Comparison of ENCODE assay signal across 1 cellular context in genomic region chr3:196193738-196194541, GRCh38.
TF ChIP-seq lines count a peak whose summit lies in the region.

No MANE protein-coding gene starts in this region.

TF ChIP-seq in K562, 482 proteins besides CTCF, POLR2A, EP300 and RAD21 (continued from another document and continues in another):
- TF ChIP-seq, protein P1, sequence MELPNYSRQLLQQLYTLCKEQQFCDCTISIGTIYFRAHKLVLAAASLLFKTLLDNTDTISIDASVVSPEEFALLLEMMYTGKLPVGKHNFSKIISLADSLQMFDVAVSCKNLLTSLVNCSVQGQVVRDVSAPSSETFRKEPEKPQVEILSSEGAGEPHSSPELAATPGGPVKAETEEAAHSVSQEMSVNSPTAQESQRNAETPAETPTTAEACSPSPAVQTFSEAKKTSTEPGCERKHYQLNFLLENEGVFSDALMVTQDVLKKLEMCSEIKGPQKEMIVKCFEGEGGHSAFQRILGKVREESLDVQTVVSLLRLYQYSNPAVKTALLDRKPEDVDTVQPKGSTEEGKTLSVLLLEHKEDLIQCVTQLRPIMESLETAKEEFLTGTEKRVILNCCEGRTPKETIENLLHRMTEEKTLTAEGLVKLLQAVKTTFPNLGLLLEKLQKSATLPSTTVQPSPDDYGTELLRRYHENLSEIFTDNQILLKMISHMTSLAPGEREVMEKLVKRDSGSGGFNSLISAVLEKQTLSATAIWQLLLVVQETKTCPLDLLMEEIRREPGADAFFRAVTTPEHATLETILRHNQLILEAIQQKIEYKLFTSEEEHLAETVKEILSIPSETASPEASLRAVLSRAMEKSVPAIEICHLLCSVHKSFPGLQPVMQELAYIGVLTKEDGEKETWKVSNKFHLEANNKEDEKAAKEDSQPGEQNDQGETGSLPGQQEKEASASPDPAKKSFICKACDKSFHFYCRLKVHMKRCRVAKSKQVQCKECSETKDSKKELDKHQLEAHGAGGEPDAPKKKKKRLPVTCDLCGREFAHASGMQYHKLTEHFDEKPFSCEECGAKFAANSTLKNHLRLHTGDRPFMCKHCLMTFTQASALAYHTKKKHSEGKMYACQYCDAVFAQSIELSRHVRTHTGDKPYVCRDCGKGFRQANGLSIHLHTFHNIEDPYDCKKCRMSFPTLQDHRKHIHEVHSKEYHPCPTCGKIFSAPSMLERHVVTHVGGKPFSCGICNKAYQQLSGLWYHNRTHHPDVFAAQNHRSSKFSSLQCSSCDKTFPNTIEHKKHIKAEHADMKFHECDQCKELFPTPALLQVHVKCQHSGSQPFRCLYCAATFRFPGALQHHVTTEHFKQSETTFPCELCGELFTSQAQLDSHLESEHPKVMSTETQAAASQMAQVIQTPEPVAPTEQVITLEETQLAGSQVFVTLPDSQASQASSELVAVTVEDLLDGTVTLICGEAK (IDR thresholded peaks at IDR 0.05), result no peak
- TF ChIP-seq, protein P1 (CRISPR knock-in tag; IDR thresholded peaks at IDR 0.05), result no peak
- TF ChIP-seq TEAD1 (CRISPR knock-in tag; IDR thresholded peaks at IDR 0.05) (peak in 1 of 2 experiments; percentile 54; a peak in 1 of 4 replicates), SRSF1 (IDR thresholded peaks at IDR 0.05; ENCODE audit: low read depth, low read length) (no peak), NUFIP1 (IDR thresholded peaks at IDR 0.05; ENCODE audit: partially characterized antibody) (no peak), POLR2G (IDR thresholded peaks at IDR 0.05; ENCODE audit: low read depth, low read length) (peak; percentile 44; the same call in 1 of the 2 replicates), MTA3 (IDR thresholded peaks at IDR 0.05; ENCODE audit: borderline replicate concordance) (peak; percentile 59; the same call in 1 of the 2 replicates), SIRT6 (IDR thresholded peaks at IDR 0.05; ENCODE audit: low read depth, low read length) (no peak), ARID2 (IDR thresholded peaks at IDR 0.05) (no peak), JUN (IDR thresholded peaks at IDR 0.05; ENCODE audit: borderline replicate concordance, low read depth, low read length) (no peak), JUN (CRISPR knock-in tag; IDR thresholded peaks at IDR 0.05; ENCODE audit: borderline replicate concordance) (no peak), NFRKB (IDR thresholded peaks at IDR 0.05; ENCODE audit: low read depth) (peak; percentile 12; the same call in 1 of the 2 replicates), MGA (IDR thresholded peaks at IDR 0.05) (no peak), RFX1 (IDR thresholded peaks at IDR 0.05) (no peak), PML (IDR thresholded peaks at IDR 0.05; ENCODE audit: low read length) (no peak), ATF1 (CRISPR knock-in tag; IDR thresholded peaks at IDR 0.05) (no peak), ATF1 (tag; IDR thresholded peaks at IDR 0.05) (no peak), CBX1 (IDR thresholded peaks at IDR 0.05; ENCODE audit: low read depth) (no peak), BACH1 (tag; IDR thresholded peaks at IDR 0.05) (no peak), ZNF121 (CRISPR knock-in tag; conservative IDR thresholded peaks at IDR 0.05) (no peak)
- TF ChIP-seq, protein P2, sequence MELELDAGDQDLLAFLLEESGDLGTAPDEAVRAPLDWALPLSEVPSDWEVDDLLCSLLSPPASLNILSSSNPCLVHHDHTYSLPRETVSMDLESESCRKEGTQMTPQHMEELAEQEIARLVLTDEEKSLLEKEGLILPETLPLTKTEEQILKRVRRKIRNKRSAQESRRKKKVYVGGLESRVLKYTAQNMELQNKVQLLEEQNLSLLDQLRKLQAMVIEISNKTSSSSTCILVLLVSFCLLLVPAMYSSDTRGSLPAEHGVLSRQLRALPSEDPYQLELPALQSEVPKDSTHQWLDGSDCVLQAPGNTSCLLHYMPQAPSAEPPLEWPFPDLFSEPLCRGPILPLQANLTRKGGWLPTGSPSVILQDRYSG (tag; conservative IDR thresholded peaks at IDR 0.05; ENCODE audit: low read depth), result no peak; the same call in 1 of the 2 replicates
- TF ChIP-seq, protein P3, sequence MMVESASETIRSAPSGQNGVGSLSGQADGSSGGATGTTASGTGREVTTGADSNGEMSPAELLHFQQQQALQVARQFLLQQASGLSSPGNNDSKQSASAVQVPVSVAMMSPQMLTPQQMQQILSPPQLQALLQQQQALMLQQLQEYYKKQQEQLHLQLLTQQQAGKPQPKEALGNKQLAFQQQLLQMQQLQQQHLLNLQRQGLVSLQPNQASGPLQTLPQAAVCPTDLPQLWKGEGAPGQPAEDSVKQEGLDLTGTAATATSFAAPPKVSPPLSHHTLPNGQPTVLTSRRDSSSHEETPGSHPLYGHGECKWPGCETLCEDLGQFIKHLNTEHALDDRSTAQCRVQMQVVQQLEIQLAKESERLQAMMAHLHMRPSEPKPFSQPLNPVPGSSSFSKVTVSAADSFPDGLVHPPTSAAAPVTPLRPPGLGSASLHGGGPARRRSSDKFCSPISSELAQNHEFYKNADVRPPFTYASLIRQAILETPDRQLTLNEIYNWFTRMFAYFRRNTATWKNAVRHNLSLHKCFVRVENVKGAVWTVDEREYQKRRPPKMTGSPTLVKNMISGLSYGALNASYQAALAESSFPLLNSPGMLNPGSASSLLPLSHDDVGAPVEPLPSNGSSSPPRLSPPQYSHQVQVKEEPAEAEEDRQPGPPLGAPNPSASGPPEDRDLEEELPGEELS (CRISPR knock-in tag; IDR thresholded peaks at IDR 0.05; ENCODE audit: borderline replicate concordance), result no peak
- TF ChIP-seq, protein P4, sequence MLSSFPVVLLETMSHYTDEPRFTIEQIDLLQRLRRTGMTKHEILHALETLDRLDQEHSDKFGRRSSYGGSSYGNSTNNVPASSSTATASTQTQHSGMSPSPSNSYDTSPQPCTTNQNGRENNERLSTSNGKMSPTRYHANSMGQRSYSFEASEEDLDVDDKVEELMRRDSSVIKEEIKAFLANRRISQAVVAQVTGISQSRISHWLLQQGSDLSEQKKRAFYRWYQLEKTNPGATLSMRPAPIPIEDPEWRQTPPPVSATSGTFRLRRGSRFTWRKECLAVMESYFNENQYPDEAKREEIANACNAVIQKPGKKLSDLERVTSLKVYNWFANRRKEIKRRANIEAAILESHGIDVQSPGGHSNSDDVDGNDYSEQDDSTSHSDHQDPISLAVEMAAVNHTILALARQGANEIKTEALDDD (IDR thresholded peaks at IDR 0.05), result no peak
- TF ChIP-seq, protein P5, sequence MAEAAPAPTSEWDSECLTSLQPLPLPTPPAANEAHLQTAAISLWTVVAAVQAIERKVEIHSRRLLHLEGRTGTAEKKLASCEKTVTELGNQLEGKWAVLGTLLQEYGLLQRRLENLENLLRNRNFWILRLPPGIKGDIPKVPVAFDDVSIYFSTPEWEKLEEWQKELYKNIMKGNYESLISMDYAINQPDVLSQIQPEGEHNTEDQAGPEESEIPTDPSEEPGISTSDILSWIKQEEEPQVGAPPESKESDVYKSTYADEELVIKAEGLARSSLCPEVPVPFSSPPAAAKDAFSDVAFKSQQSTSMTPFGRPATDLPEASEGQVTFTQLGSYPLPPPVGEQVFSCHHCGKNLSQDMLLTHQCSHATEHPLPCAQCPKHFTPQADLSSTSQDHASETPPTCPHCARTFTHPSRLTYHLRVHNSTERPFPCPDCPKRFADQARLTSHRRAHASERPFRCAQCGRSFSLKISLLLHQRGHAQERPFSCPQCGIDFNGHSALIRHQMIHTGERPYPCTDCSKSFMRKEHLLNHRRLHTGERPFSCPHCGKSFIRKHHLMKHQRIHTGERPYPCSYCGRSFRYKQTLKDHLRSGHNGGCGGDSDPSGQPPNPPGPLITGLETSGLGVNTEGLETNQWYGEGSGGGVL (CRISPR knock-in tag; IDR thresholded peaks at IDR 0.05), result no peak
